ENCODE assay signal across 18 cellular contexts in the genomic region with DNA sequence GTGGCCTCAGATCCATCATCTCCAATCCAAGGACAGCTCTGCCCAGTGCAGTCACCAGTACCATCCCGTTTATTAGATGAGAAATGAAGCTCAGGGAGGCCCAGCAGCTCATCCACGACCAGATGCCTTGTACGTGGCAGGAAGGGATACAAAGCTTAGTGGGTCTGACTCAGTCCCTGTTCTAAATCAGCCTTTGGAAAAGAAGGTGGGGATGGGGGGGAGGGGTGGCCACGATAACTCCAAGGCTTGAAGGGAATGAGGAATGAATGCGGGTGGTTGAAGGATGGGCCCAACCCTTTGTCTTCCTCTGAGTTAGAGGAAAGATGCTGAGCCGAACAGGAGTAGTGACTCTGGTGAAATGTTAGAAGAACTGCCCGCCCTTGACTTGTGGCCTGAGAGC. TPM values are rescaled to one million over a fixed set of nuclear protein-coding genes. Genes with fewer than 3 reads are reported as not detected.
A peak's percentile ranks its signal among the peaks of the same experiment; 100 is the strongest.
DNase-seq lines count a peak whose midpoint lies in the region; TF ChIP-seq lines count a peak whose summit lies in the region.
"Had no signal": no experiment of that assay in that cellular context is flagged by ENCODE, and none has a peak within 500 bp of the region (broad histone marks: within the 10 kb centered on the region; RNA-seq: fewer than 3 reads in every experiment).

No MANE protein-coding gene starts in this region.

- H3K27me3 Mint-ChIP-seq in activated naive CD4-positive, alpha-beta T cell treated with anti-CD3 and anti-CD28 coated beads for 36 hours (ENCODE audit: low read depth): no peaks in the 10 kb centered on the region
- H3K27me3 Mint-ChIP-seq: activated CD4-positive, alpha-beta T cell treated with anti-CD3 and anti-CD28 coated beads for 36 hours; activated naive CD8-positive, alpha-beta T cell treated with anti-CD3 and anti-CD28 coated beads for 36 hours; IgD-negative memory B cell; T-helper 17 cell had no signal

- no peak for DNase-seq in PC-9
- DNase-seq in suprapubic skin (ENCODE audit: low spot score in 2 of 2): no peak
- no peak for DNase-seq in effector CD4-positive, alpha-beta T cell
- no peak for DNase-seq in activated naive CD4-positive, alpha-beta T cell treated with anti-CD3 and anti-CD28 coated beads for 36 hours
- DNase-seq: activated CD4-positive, alpha-beta T cell treated with anti-CD3 and anti-CD28 coated beads for 36 hours; activated naive CD8-positive, alpha-beta T cell treated with anti-CD3 and anti-CD28 coated beads for 36 hours; central memory CD4-positive, alpha-beta T cell; GOT3; mucosa of descending colon; MV-4-11; NCI-H82; posterior cingulate gyrus; RPMI8226; T-helper 17 cell had no signal

- H3K4me3 ChIP-seq in PC-9: no peak overlapping the region
- peak overlapping the region; percentile 20; the same call in 1 of the 2 replicates for H3K4me3 ChIP-seq in iPS-18c (ENCODE audit: insufficient read depth, low read depth, low read length)
- H3K4me3 ChIP-seq in suprapubic skin: no peak overlapping the region
- H3K4me3 ChIP-seq: BLaER1, gastroesophageal sphincter, mucosa of descending colon had no signal

- peaks cover under 1% of the 10 kb centered on the region for H3K36me3 Mint-ChIP-seq in activated naive CD4-positive, alpha-beta T cell treated with anti-CD3 and anti-CD28 coated beads for 36 hours (ENCODE audit: low read depth)
- H3K36me3 Mint-ChIP-seq: activated naive CD8-positive, alpha-beta T cell treated with anti-CD3 and anti-CD28 coated beads for 36 hours had no signal

- H3K4me1 Mint-ChIP-seq in activated naive CD4-positive, alpha-beta T cell treated with anti-CD3 and anti-CD28 coated beads for 36 hours (ENCODE audit: low read depth): no peaks in the 10 kb centered on the region
- H3K4me1 Mint-ChIP-seq: activated CD4-positive, alpha-beta T cell treated with anti-CD3 and anti-CD28 coated beads for 36 hours; activated naive CD8-positive, alpha-beta T cell treated with anti-CD3 and anti-CD28 coated beads for 36 hours had no signal

- H3K9me3 ChIP-seq in PC-9 (ENCODE audit: insufficient read depth, low read depth): no peaks in the 10 kb centered on the region
- peaks cover 2% of the 10 kb centered on the region for H3K9me3 ChIP-seq in iPS-18c (ENCODE audit: control insufficient read depth, insufficient read depth, low read length)
- no peaks in the 10 kb centered on the region for H3K9me3 ChIP-seq in suprapubic skin
- H3K9me3 ChIP-seq: BLaER1, gastroesophageal sphincter, mucosa of descending colon had no signal

- POLR2A ChIA-PET in PC-9 (lab: Charles Lee; ENCODE audit: unreplicated experiment): no interaction called here

- no peak for TF ChIP-seq POLR2A in suprapubic skin (IDR thresholded peaks at IDR 0.05)

- CTCF ChIA-PET in PC-9 (lab: Charles Lee): interaction anchor here (0.6 to 0.7 kb wide), 2 partner anchors 57 to 124 kb away, joined by 4 to 20 read pairs; no protein-coding TSS in a partner anchor
- CTCF ChIA-PET in activated naive CD4-positive, alpha-beta T cell treated with anti-CD3 and anti-CD28 coated beads for 36 hours (lab: Charles Lee): no interaction called here

- peaks cover 45% of the 10 kb centered on the region for H3F3A ChIP-seq in PC-9 (ENCODE audit: insufficient read depth, low read depth)

- no peak overlapping the region for H2AFZ ChIP-seq in PC-9

- H3K4me3 Mint-ChIP-seq in activated naive CD4-positive, alpha-beta T cell treated with anti-CD3 and anti-CD28 coated beads for 36 hours: no peak overlapping the region
- H3K4me3 Mint-ChIP-seq: activated CD4-positive, alpha-beta T cell treated with anti-CD3 and anti-CD28 coated beads for 36 hours; activated naive CD8-positive, alpha-beta T cell treated with anti-CD3 and anti-CD28 coated beads for 36 hours; IgD-negative memory B cell; T-helper 17 cell had no signal

- peaks cover 9% of the 10 kb centered on the region; the same call in 1 of the 2 replicates for H3K79me2 ChIP-seq in PC-9 (ENCODE audit: low read depth)

- no peaks in the 10 kb centered on the region for H3K27me3 ChIP-seq in PC-9 (ENCODE audit: insufficient read depth, low read depth)
- no peaks in the 10 kb centered on the region for H3K27me3 ChIP-seq in suprapubic skin
- H3K27me3 ChIP-seq: BLaER1, gastroesophageal sphincter had no signal

- 83% methylated on average over 7 of the region's 7 CpGs for WGBS in suprapubic skin

- H3K9me3 Mint-ChIP-seq in activated naive CD4-positive, alpha-beta T cell treated with anti-CD3 and anti-CD28 coated beads for 36 hours: no peaks in the 10 kb centered on the region
- H3K9me3 Mint-ChIP-seq: activated naive CD8-positive, alpha-beta T cell treated with anti-CD3 and anti-CD28 coated beads for 36 hours; IgD-negative memory B cell had no signal

- no peak for TF ChIP-seq EP300 in suprapubic skin (IDR thresholded peaks at IDR 0.05)

- BruUV-seq in PC-9 (replicated peaks; lab: Mats Ljungman, UMichigan): no TSS peak

- peak overlapping the region; percentile 94 for H3K27ac ChIP-seq in PC-9
- H3K27ac ChIP-seq in suprapubic skin: peak overlapping the region; percentile 91
- H3K27ac ChIP-seq: BLaER1, gastroesophageal sphincter had no signal

- H3K9me2 ChIP-seq in PC-9 (ENCODE audit: insufficient read depth): no peaks in the 10 kb centered on the region

- H3K36me3 ChIP-seq in PC-9 (ENCODE audit: low read depth) (no peaks in the 10 kb centered on the region), suprapubic skin (no peaks in the 10 kb centered on the region)
- H3K36me3 ChIP-seq: gastroesophageal sphincter had no signal

- peaks cover 33% of the 10 kb centered on the region for H3K4me1 ChIP-seq in PC-9 (replicated peaks; ENCODE audit: insufficient read depth)
- peaks cover 30% of the 10 kb centered on the region for H3K4me1 ChIP-seq in suprapubic skin

- TF ChIP-seq CTCF in PC-9 (conservative IDR thresholded peaks at IDR 0.05): no peak
- no peak for TF ChIP-seq CTCF in suprapubic skin (IDR thresholded peaks at IDR 0.05)

- intact Hi-C loops in PC-9 (cut with micrococcal nuclease; ENCODE audit: unreplicated experiment): no loop called here
- intact Hi-C loops in activated naive CD4-positive, alpha-beta T cell treated with anti-CD3 and anti-CD28 coated beads for 36 hours (cut with micrococcal nuclease): loop anchor here (10.0 kb wide), 1 partner anchor 74 kb away; no protein-coding TSS in a partner anchor

- no peak overlapping the region for H3K27ac Mint-ChIP-seq in activated naive CD4-positive, alpha-beta T cell treated with anti-CD3 and anti-CD28 coated beads for 36 hours
- H3K27ac Mint-ChIP-seq: activated CD4-positive, alpha-beta T cell treated with anti-CD3 and anti-CD28 coated beads for 36 hours; activated naive CD8-positive, alpha-beta T cell treated with anti-CD3 and anti-CD28 coated beads for 36 hours; IgD-negative memory B cell; T-helper 17 cell had no signal

- no peaks in the 10 kb centered on the region for H4K20me1 ChIP-seq in PC-9 (ENCODE audit: insufficient read depth)
- H4K20me1 ChIP-seq: BLaER1 had no signal

- peak overlapping the region; percentile 80; the same call in 1 of the 2 replicates for H3K4me2 ChIP-seq in PC-9
- H3K4me2 ChIP-seq: BLaER1 had no signal

RNA-seq across cellular contexts. Expression of a gene that starts 25.8 kb away (rescaled TPM):
- total RNA-seq in PC-9 (2021) (138 and 156 TPM in 2 replicates), suprapubic skin (100 to 1,000 TPM in 1 of 4 donors, 10 to 100 TPM in 3; 75.3 to 114 (median 78.4) TPM)
- 1 to 10 TPM; 6.2 to 6.8 TPM for total RNA-seq in activated naive CD4-positive, alpha-beta T cell treated with anti-CD3 and anti-CD28 coated beads for 36 hours

RNA-seq across cellular contexts. Expression of a gene that starts 34.9 kb away (rescaled TPM):
- 42.6 and 45.1 TPM in 2 replicates for total RNA-seq in PC-9 (2021)
- 10 to 100 TPM; 53.9 to 73.5 (median 62.9) TPM for total RNA-seq in suprapubic skin
- total RNA-seq in activated naive CD4-positive, alpha-beta T cell treated with anti-CD3 and anti-CD28 coated beads for 36 hours: 10 to 100 TPM; 21.4 to 22.0 TPM

RNA-seq across cellular contexts. Expression of a gene that starts 35.9 kb away (rescaled TPM):
- total RNA-seq in PC-9 (2021) (24.4 and 25.4 TPM in 2 replicates), suprapubic skin (10 to 100 TPM; 18.7 to 25.1 (median 22.1) TPM)
- 1 to 10 TPM; 1.0 to 1.1 TPM for total RNA-seq in activated naive CD4-positive, alpha-beta T cell treated with anti-CD3 and anti-CD28 coated beads for 36 hours

RNA-seq across cellular contexts. Expression of a gene that starts 36.3 kb away (rescaled TPM):
- total RNA-seq in PC-9 (2021) (53.5 and 79.7 TPM in 2 replicates), suprapubic skin (100 to 1,000 TPM in 1 of 4 donors, 10 to 100 TPM in 3; 28.4 to 126 (median 76.1) TPM)
- total RNA-seq in activated naive CD4-positive, alpha-beta T cell treated with anti-CD3 and anti-CD28 coated beads for 36 hours: 10 to 100 TPM; 24.6 to 29.7 TPM

Comparison
In these comparisons a context has a peak if more than half of its experiments do, and no peak if none do; other contexts are left out.
1. RNA of a gene that starts 25.8 kb away (total RNA-seq): 138 to 156 TPM in PC-9 and 75.3 to 114 TPM in suprapubic skin; 6.2 to 6.8 TPM in activated naive CD4-positive, alpha-beta T cell treated with anti-CD3 and anti-CD28 coated beads for 36 hours; every median in the first group is over 4 times any median in the second.
2. RNA of a gene that starts 35.9 kb away (total RNA-seq): 24.4 to 25.4 TPM in PC-9 and 18.7 to 25.1 TPM in suprapubic skin; 1.0 to 1.1 TPM in activated naive CD4-positive, alpha-beta T cell treated with anti-CD3 and anti-CD28 coated beads for 36 hours; every median in the first group is over 4 times any median in the second.